ENCODE assay signal across 11 cellular contexts in genomic region chr10:69464801-69465401, GRCh38. TPM values are rescaled to one million over a fixed set of nuclear protein-coding genes. Genes with fewer than 3 reads are reported as not detected.
DNase-seq lines count a peak whose midpoint lies in the region; ATAC-seq, FAIRE-seq and TF ChIP-seq lines count a peak whose summit lies in the region.
"Had no signal": no experiment of that assay in that cellular context is flagged by ENCODE, and none has a peak within 500 bp of the region (broad histone marks: within the 10 kb centered on the region; RNA-seq: fewer than 3 reads in every experiment).

No MANE protein-coding gene starts in this region.

- ATAC-seq in HG02642 (IDR thresholded peaks at IDR 0.05; ENCODE audit: poor library complexity, unreplicated experiment) (no peak), GM21786 (IDR thresholded peaks at IDR 0.05; ENCODE audit: unreplicated experiment) (no peak)

- H3K27ac Mint-ChIP-seq in neural progenitor cell, result peak overlapping the region; percentile 88

- H3K9me3 Mint-ChIP-seq in neural progenitor cell, result no peaks in the 10 kb centered on the region

- no peaks in the 10 kb centered on the region for H4K20me1 ChIP-seq in neural progenitor cell (ENCODE audit: low read depth)

- H3K27ac ChIP-seq in neural progenitor cell, result no peak overlapping the region
- H3K27ac ChIP-seq: parathyroid adenoma had no signal

- peaks cover 13% of the 10 kb centered on the region for H3K27me3 Mint-ChIP-seq in neural progenitor cell (ENCODE audit: insufficient read depth, low read depth)

- TF ChIP-seq CTCF in BE2C (IDR thresholded peaks at IDR 0.05; ENCODE audit: low read depth, low read length) (no peak), neural progenitor cell (IDR thresholded peaks at IDR 0.05) (no peak)

- no peak overlapping the region for H3K4me3 ChIP-seq in BE2C (ENCODE audit: low read depth, low read length)
- no peak overlapping the region for H3K4me3 ChIP-seq in Jurkat, Clone E6-1 (ENCODE audit: low read length)
- H3K4me3 ChIP-seq in neural progenitor cell, result no peak overlapping the region
- H3K4me3 ChIP-seq: thoracic aorta had no signal

- peaks cover 6% of the 10 kb centered on the region; the same call in 1 of the 2 replicates for H3K4me1 ChIP-seq in BE2C
- peaks cover 18% of the 10 kb centered on the region for H3K4me1 ChIP-seq in neural progenitor cell
- H3K4me1 ChIP-seq: parathyroid adenoma had no signal

- H3F3A ChIP-seq in neural progenitor cell (ENCODE audit: low read depth), result no peaks in the 10 kb centered on the region

- no peak overlapping the region for H2AFZ ChIP-seq in neural progenitor cell (replicated peaks)
- H2AFZ ChIP-seq: parathyroid adenoma had no signal

- no peak overlapping the region for H3K4me2 ChIP-seq in neural progenitor cell

- no peak for FAIRE-seq in frontal cortex (lab: Jason Lieb, UNC)
- FAIRE-seq: HTR-8/SVneo had no signal

- DNase-seq in BE2C (peak; percentile 26), frontal cortex (ENCODE audit: low spot score in 2 of 2) (peak; percentile 33 to 54), neural progenitor cell (ENCODE audit: low spot score) (no peak), NCI-H2171 treated with DMSO at 0.1 percent for 48 hours (lab: John Stamatoyannopoulos, UW) (no peak), UCSD-AML1 (lab: John Stamatoyannopoulos, UW; ENCODE audit: unreplicated experiment) (no peak)
- DNase-seq in Jurkat, Clone E6-1 (ENCODE audit: low read depth, low spot score), result peak; percentile 9

- H3K36me3 ChIP-seq in BE2C, result no peaks in the 10 kb centered on the region
- no peaks in the 10 kb centered on the region for H3K36me3 ChIP-seq in neural progenitor cell
- H3K36me3 ChIP-seq: thoracic aorta had no signal

- H3K9me3 ChIP-seq in BE2C, result no peaks in the 10 kb centered on the region
- H3K9me3 ChIP-seq in neural progenitor cell (ENCODE audit: low read depth), result no peaks in the 10 kb centered on the region
- H3K9me3 ChIP-seq: thoracic aorta had no signal

- no peaks in the 10 kb centered on the region for H3K79me2 ChIP-seq in neural progenitor cell (ENCODE audit: low read depth)
- H3K79me2 ChIP-seq: parathyroid adenoma had no signal

- H3K27me3 ChIP-seq in BE2C, result no peaks in the 10 kb centered on the region
- no peaks in the 10 kb centered on the region for H3K27me3 ChIP-seq in neural progenitor cell

- peaks cover 36% of the 10 kb centered on the region for H3K4me1 Mint-ChIP-seq in neural progenitor cell

- H3K9ac ChIP-seq in neural progenitor cell, result no peak overlapping the region
- H3K9ac ChIP-seq: parathyroid adenoma had no signal

- no peaks in the 10 kb centered on the region for H3K36me3 Mint-ChIP-seq in neural progenitor cell

- H3K4me3 Mint-ChIP-seq in neural progenitor cell, result no peak overlapping the region

RNA-seq across cellular contexts. Expression of gene TSPAN15, which starts 13.6 kb away (rescaled TPM):
- polyA plus RNA-seq in BE2C (2012; ENCODE audit: insufficient read depth, insufficient read length, low read depth), result 69.9 TPM
- 21.3 TPM for polyA plus RNA-seq in Jurkat, Clone E6-1 (2012; ENCODE audit: insufficient read depth, insufficient read length)
- total RNA-seq in frontal cortex (5.7 TPM), neural progenitor cell (ENCODE audit: low replicate concordance) (6.8 and 8.7 TPM in 2 replicates)

RNA-seq across cellular contexts. Expression of gene TACR2, which starts 48.2 kb away (rescaled TPM):
- 0.56 TPM for polyA plus RNA-seq in BE2C (2012; ENCODE audit: insufficient read depth, insufficient read length, low read depth)
- not detected for polyA plus RNA-seq in Jurkat, Clone E6-1 (2012; ENCODE audit: insufficient read depth, insufficient read length)
- total RNA-seq in frontal cortex (0.82 TPM), neural progenitor cell (ENCODE audit: low replicate concordance) (not detected in 2 replicates)

Comparison
In these comparisons a context has a peak if more than half of its experiments do, and no peak if none do; other contexts are left out.
1. DNase-seq: peak in BE2C (single experiment), Jurkat, Clone E6-1 (single experiment) and frontal cortex (2 of 2); none in neural progenitor cell (single experiment), NCI-H2171 treated with DMSO at 0.1 percent for 48 hours (single experiment) and UCSD-AML1 (single experiment).